ENCODE assay signal across 1 cellular context in the genomic region with DNA sequence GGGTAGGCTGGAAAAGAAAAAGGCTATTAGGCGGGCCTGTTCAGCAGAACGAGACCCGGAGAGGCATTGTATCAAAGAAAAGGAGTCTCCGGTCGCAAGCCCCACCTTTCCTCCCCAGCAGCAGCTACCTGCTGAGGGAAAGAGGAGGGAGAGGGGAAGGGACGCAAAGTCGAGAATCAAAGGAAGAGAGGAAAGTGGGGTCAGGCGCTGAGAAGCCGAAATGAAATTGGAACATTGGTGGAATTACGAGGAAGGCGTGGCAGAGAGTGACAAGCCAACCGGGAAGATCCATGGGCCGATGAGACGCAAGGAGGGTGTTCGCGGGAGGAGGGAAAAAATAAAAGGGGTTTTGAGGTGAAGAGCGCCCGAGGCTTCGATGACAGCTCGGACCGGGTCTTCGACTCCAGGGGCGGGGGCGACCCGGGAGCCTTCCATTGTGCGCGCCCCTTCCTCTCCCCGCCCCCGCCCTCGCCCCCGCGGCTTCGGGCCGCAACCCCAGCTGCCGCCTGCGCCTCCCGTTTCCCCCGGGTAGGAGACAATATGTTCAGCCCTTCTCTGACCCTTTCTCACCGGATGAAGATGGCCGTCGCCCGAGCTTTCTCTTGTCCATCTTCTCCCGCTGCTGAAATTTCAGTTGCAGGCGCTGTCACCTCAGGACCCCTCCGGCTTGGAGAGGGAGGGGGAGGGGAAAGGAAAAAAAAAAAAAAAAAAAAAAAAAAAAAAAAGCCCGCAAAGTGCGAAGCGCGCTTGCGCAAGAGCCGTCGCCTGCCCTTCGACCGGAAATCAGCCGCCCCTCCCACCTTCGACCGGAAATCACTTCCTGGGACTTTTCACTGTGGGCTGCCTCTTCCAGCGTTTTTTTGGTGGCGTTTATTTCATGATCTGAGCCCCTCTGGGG.
A peak's percentile ranks its signal among the peaks of the same experiment; 100 is the strongest.
TF ChIP-seq lines count a peak whose summit lies in the region.

A gene with protein sequence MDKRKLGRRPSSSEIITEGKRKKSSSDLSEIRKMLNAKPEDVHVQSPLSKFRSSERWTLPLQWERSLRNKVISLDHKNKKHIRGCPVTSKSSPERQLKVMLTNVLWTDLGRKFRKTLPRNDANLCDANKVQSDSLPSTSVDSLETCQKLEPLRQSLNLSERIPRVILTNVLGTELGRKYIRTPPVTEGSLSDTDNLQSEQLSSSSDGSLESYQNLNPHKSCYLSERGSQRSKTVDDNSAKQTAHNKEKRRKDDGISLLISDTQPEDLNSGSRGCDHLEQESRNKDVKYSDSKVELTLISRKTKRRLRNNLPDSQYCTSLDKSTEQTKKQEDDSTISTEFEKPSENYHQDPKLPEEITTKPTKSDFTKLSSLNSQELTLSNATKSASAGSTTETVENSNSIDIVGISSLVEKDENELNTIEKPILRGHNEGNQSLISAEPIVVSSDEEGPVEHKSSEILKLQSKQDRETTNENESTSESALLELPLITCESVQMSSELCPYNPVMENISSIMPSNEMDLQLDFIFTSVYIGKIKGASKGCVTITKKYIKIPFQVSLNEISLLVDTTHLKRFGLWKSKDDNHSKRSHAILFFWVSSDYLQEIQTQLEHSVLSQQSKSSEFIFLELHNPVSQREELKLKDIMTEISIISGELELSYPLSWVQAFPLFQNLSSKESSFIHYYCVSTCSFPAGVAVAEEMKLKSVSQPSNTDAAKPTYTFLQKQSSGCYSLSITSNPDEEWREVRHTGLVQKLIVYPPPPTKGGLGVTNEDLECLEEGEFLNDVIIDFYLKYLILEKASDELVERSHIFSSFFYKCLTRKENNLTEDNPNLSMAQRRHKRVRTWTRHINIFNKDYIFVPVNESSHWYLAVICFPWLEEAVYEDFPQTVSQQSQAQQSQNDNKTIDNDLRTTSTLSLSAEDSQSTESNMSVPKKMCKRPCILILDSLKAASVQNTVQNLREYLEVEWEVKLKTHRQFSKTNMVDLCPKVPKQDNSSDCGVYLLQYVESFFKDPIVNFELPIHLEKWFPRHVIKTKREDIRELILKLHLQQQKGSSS (minus strand): TSS at position 692 of the 898 bp plus-strand sequence. CDS start 82 bp downstream, at position 610.

TF ChIP-seq in GM12878, 131 proteins besides CTCF, POLR2A, EP300 and RAD21 (continued from another document):
- TF ChIP-seq, protein P1, sequence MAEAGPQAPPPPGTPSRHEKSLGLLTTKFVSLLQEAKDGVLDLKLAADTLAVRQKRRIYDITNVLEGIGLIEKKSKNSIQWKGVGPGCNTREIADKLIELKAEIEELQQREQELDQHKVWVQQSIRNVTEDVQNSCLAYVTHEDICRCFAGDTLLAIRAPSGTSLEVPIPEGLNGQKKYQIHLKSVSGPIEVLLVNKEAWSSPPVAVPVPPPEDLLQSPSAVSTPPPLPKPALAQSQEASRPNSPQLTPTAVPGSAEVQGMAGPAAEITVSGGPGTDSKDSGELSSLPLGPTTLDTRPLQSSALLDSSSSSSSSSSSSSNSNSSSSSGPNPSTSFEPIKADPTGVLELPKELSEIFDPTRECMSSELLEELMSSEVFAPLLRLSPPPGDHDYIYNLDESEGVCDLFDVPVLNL (IDR thresholded peaks at IDR 0.05; ENCODE audit: low read depth, low read length), result no peak
- TF ChIP-seq STAT1 (conservative IDR thresholded peaks at IDR 0.05) (no peak), NR2C1 (IDR thresholded peaks at IDR 0.05) (peak; percentile 79), PAX5 (IDR thresholded peaks at IDR 0.05; ENCODE audit: borderline replicate concordance, low read depth, low read length) (0 out of 2 replicates have a peak, but pooled peaks have one; percentile 14), SIX5 (IDR thresholded peaks at IDR 0.05; ENCODE audit: low read depth, low read length, severe bottlenecking) (no peak), STAT3 (IDR thresholded peaks at IDR 0.05; ENCODE audit: low read depth, low read length) (no peak), POU2F2 (IDR thresholded peaks at IDR 0.05; ENCODE audit: borderline replicate concordance, low read depth, low read length) (no peak), HDGF (IDR thresholded peaks at IDR 0.05) (0 out of 2 replicates have a peak, but pooled peaks have one; percentile 38), TARDBP (IDR thresholded peaks at IDR 0.05; ENCODE audit: borderline replicate concordance) (no peak), JUND (IDR thresholded peaks at IDR 0.05; ENCODE audit: low read depth, low read length) (no peak), HDAC6 (IDR thresholded peaks at IDR 0.05; ENCODE audit: unreplicated experiment) (no peak), KAT2A (conservative IDR thresholded peaks at IDR 0.05; ENCODE audit: control insufficient read depth, low read depth, low read length) (no peak), CHD2 (IDR thresholded peaks at IDR 0.05; ENCODE audit: borderline replicate concordance, low read depth, low read length) (no peak), ZNF384 (IDR thresholded peaks at IDR 0.05; ENCODE audit: borderline replicate concordance, low read depth, low read length) (peak; percentile 99), NFXL1 (IDR thresholded peaks at IDR 0.05; ENCODE audit: borderline replicate concordance) (no peak), DPF2 (IDR thresholded peaks at IDR 0.05) (no peak; the same call in 1 of the 2 replicates), ZBED1 (IDR thresholded peaks at IDR 0.05; ENCODE audit: borderline replicate concordance) (no peak), MYB (IDR thresholded peaks at IDR 0.05; ENCODE audit: borderline replicate concordance, low read depth, low read length) (no peak), NRF1 (conservative IDR thresholded peaks at IDR 0.05; ENCODE audit: low read depth, low read length) (peak; percentile 50), RB1 (IDR thresholded peaks at IDR 0.05; ENCODE audit: borderline replicate concordance) (no peak)
- TF ChIP-seq, protein P2, sequence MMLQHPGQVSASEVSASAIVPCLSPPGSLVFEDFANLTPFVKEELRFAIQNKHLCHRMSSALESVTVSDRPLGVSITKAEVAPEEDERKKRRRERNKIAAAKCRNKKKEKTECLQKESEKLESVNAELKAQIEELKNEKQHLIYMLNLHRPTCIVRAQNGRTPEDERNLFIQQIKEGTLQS (IDR thresholded peaks at IDR 0.05; ENCODE audit: borderline replicate concordance, extremely low read depth, low read depth, low read length), result no peak
- TF ChIP-seq, protein P3, sequence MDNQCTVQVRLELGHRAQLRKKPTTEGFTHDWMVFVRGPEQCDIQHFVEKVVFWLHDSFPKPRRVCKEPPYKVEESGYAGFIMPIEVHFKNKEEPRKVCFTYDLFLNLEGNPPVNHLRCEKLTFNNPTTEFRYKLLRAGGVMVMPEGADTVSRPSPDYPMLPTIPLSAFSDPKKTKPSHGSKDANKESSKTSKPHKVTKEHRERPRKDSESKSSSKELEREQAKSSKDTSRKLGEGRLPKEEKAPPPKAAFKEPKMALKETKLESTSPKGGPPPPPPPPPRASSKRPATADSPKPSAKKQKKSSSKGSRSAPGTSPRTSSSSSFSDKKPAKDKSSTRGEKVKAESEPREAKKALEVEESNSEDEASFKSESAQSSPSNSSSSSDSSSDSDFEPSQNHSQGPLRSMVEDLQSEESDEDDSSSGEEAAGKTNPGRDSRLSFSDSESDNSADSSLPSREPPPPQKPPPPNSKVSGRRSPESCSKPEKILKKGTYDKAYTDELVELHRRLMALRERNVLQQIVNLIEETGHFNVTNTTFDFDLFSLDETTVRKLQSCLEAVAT (IDR thresholded peaks at IDR 0.05), result no peak
- TF ChIP-seq, protein P4, sequence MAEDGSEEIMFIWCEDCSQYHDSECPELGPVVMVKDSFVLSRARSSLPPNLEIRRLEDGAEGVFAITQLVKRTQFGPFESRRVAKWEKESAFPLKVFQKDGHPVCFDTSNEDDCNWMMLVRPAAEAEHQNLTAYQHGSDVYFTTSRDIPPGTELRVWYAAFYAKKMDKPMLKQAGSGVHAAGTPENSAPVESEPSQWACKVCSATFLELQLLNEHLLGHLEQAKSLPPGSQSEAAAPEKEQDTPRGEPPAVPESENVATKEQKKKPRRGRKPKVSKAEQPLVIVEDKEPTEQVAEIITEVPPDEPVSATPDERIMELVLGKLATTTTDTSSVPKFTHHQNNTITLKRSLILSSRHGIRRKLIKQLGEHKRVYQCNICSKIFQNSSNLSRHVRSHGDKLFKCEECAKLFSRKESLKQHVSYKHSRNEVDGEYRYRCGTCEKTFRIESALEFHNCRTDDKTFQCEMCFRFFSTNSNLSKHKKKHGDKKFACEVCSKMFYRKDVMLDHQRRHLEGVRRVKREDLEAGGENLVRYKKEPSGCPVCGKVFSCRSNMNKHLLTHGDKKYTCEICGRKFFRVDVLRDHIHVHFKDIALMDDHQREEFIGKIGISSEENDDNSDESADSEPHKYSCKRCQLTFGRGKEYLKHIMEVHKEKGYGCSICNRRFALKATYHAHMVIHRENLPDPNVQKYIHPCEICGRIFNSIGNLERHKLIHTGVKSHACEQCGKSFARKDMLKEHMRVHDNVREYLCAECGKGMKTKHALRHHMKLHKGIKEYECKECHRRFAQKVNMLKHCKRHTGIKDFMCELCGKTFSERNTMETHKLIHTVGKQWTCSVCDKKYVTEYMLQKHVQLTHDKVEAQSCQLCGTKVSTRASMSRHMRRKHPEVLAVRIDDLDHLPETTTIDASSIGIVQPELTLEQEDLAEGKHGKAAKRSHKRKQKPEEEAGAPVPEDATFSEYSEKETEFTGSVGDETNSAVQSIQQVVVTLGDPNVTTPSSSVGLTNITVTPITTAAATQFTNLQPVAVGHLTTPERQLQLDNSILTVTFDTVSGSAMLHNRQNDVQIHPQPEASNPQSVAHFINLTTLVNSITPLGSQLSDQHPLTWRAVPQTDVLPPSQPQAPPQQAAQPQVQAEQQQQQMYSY (CRISPR knock-in tag; IDR thresholded peaks at IDR 0.05), result no peak
- TF ChIP-seq, protein P5, sequence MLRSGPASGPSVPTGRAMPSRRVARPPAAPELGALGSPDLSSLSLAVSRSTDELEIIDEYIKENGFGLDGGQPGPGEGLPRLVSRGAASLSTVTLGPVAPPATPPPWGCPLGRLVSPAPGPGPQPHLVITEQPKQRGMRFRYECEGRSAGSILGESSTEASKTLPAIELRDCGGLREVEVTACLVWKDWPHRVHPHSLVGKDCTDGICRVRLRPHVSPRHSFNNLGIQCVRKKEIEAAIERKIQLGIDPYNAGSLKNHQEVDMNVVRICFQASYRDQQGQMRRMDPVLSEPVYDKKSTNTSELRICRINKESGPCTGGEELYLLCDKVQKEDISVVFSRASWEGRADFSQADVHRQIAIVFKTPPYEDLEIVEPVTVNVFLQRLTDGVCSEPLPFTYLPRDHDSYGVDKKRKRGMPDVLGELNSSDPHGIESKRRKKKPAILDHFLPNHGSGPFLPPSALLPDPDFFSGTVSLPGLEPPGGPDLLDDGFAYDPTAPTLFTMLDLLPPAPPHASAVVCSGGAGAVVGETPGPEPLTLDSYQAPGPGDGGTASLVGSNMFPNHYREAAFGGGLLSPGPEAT (IDR thresholded peaks at IDR 0.05; ENCODE audit: low read depth), result peak; percentile 81; the same call in 1 of the 2 replicates
- TF ChIP-seq, protein P6, sequence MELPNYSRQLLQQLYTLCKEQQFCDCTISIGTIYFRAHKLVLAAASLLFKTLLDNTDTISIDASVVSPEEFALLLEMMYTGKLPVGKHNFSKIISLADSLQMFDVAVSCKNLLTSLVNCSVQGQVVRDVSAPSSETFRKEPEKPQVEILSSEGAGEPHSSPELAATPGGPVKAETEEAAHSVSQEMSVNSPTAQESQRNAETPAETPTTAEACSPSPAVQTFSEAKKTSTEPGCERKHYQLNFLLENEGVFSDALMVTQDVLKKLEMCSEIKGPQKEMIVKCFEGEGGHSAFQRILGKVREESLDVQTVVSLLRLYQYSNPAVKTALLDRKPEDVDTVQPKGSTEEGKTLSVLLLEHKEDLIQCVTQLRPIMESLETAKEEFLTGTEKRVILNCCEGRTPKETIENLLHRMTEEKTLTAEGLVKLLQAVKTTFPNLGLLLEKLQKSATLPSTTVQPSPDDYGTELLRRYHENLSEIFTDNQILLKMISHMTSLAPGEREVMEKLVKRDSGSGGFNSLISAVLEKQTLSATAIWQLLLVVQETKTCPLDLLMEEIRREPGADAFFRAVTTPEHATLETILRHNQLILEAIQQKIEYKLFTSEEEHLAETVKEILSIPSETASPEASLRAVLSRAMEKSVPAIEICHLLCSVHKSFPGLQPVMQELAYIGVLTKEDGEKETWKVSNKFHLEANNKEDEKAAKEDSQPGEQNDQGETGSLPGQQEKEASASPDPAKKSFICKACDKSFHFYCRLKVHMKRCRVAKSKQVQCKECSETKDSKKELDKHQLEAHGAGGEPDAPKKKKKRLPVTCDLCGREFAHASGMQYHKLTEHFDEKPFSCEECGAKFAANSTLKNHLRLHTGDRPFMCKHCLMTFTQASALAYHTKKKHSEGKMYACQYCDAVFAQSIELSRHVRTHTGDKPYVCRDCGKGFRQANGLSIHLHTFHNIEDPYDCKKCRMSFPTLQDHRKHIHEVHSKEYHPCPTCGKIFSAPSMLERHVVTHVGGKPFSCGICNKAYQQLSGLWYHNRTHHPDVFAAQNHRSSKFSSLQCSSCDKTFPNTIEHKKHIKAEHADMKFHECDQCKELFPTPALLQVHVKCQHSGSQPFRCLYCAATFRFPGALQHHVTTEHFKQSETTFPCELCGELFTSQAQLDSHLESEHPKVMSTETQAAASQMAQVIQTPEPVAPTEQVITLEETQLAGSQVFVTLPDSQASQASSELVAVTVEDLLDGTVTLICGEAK (IDR thresholded peaks at IDR 0.05; ENCODE audit: borderline replicate concordance), result peak; percentile 92
- TF ChIP-seq, protein P7, sequence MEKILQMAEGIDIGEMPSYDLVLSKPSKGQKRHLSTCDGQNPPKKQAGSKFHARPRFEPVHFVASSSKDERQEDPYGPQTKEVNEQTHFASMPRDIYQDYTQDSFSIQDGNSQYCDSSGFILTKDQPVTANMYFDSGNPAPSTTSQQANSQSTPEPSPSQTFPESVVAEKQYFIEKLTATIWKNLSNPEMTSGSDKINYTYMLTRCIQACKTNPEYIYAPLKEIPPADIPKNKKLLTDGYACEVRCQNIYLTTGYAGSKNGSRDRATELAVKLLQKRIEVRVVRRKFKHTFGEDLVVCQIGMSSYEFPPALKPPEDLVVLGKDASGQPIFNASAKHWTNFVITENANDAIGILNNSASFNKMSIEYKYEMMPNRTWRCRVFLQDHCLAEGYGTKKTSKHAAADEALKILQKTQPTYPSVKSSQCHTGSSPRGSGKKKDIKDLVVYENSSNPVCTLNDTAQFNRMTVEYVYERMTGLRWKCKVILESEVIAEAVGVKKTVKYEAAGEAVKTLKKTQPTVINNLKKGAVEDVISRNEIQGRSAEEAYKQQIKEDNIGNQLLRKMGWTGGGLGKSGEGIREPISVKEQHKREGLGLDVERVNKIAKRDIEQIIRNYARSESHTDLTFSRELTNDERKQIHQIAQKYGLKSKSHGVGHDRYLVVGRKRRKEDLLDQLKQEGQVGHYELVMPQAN (conservative IDR thresholded peaks at IDR 0.05), result peak; percentile 34; the same call in 1 of the 2 replicates
- TF ChIP-seq, protein P8, sequence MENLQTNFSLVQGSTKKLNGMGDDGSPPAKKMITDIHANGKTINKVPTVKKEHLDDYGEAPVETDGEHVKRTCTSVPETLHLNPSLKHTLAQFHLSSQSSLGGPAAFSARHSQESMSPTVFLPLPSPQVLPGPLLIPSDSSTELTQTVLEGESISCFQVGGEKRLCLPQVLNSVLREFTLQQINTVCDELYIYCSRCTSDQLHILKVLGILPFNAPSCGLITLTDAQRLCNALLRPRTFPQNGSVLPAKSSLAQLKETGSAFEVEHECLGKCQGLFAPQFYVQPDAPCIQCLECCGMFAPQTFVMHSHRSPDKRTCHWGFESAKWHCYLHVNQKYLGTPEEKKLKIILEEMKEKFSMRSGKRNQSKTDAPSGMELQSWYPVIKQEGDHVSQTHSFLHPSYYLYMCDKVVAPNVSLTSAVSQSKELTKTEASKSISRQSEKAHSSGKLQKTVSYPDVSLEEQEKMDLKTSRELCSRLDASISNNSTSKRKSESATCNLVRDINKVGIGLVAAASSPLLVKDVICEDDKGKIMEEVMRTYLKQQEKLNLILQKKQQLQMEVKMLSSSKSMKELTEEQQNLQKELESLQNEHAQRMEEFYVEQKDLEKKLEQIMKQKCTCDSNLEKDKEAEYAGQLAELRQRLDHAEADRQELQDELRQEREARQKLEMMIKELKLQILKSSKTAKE (IDR thresholded peaks at IDR 0.05; ENCODE audit: low read depth, poor library complexity, severe bottlenecking), result no peak
